1 cellular context compared by ENCODE assay signal in the genomic region with DNA sequence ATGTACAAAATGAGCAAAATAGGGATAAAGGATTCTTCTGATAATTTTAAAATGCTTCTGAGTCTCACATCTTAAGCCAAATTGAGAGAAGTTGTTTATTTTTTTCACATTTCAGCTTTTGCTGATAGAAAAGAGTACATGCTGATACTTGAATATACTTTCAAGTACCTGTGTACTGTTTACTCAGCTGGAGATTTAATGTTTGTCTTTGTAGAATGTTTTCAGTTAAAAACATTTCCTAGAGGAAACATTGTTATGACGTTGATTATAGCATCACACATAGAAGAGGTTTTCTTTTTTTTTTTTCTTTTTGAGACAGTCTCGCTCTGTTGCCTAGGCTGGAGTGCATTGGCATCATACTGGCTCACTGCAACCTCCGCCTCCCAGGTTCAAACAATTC.
TF ChIP-seq lines count a peak whose summit lies in the region.

No MANE protein-coding gene starts in this region.

TF ChIP-seq in endothelial cell of umbilical vein, 7 proteins besides CTCF, POLR2A, EP300 and RAD21:
- TF ChIP-seq JUN (IDR thresholded peaks at IDR 0.05; ENCODE audit: borderline replicate concordance, insufficient read depth, insufficient read length, low read depth), result no peak
- TF ChIP-seq MYC (IDR thresholded peaks at IDR 0.05; ENCODE audit: low read depth, low read length), result no peak
- TF ChIP-seq GATA2 (IDR thresholded peaks at IDR 0.05; ENCODE audit: insufficient read depth, insufficient read length, low read depth, low read length), result no peak
- TF ChIP-seq, protein P1, sequence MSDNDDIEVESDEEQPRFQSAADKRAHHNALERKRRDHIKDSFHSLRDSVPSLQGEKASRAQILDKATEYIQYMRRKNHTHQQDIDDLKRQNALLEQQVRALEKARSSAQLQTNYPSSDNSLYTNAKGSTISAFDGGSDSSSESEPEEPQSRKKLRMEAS (IDR thresholded peaks at IDR 0.05; ENCODE audit: insufficient read depth, insufficient read length), result no peak
